31 cellular contexts compared by ENCODE assay signal in genomic region chr1:99361406-99361805, GRCh38.
"Had no signal": no experiment of that assay in that cellular context is flagged by ENCODE, and none has a peak within 500 bp of the region (broad histone marks: within the 10 kb centered on the region; RNA-seq: fewer than 3 reads in every experiment).

No MANE protein-coding gene starts in this region.

- H3K27ac ChIP-seq: adrenal gland, body of pancreas, brain microvascular endothelial cell, breast epithelium, VCaP had no signal

- ATAC-seq: activated CD8-positive, alpha-beta T cell treated with anti-CD3 and anti-CD28 coated beads for 36 hours; activated naive CD4-positive, alpha-beta T cell treated with anti-CD3 and anti-CD28 coated beads, Interleukin-2, amount 50 U/mL, for 72 hours; activated T-cell treated with anti-CD3 and anti-CD28 coated beads, Interleukin-2, amount 50 U/mL, for 4 hours; activated T-cell treated with anti-CD3 and anti-CD28 coated beads, Interleukin-2, amount 50 U/mL, for 72 hours; activated T-helper 17 cell treated with anti-CD3 and anti-CD28 coated beads, Interleukin-2, amount 50 U/mL, for 72 hours; body of pancreas had no signal

- DNase-seq: activated B cell treated with CpG ODN at 0.5 μM for 24 hours; activated CD4-positive, alpha-beta memory T cell treated with anti-CD3 and anti-CD28 coated beads for 36 hours; activated CD4-positive, alpha-beta T cell treated with anti-CD3 and anti-CD28 coated beads for 4 hours; activated CD4-positive, alpha-beta T cell treated with anti-CD3 and anti-CD28 coated beads, Interleukin-2, amount 10 ng/mL, durations not matched to agents 24 days and 14 days; activated CD4-positive, alpha-beta T cell treated with anti-CD3 and anti-CD28 coated beads, Interleukin-2, amount 50 U/mL, for 1 hour; activated CD4-positive, alpha-beta T cell treated with anti-CD3 and anti-CD28 coated beads, Interleukin-2, amount 50 U/mL, for 4 hours; activated CD4-positive, CD25-positive, alpha-beta regulatory T cell treated with anti-CD3 and anti-CD28 coated beads, Interleukin-2, amount 50 U/mL, for 72 hours; activated CD8-positive, alpha-beta memory T cell treated with anti-CD3 and anti-CD28 coated beads, Interleukin-2, amount 50 U/mL, for 4 hours; activated CD8-positive, alpha-beta T cell treated with anti-CD3 and anti-CD28 coated beads for 36 hours; activated effector memory CD4-positive, alpha-beta T cell treated with anti-CD3 and anti-CD28 coated beads, Interleukin-2, amount 50 U/mL, for 16 hours; activated gamma-delta T cell treated with Interleukin-2 at 50 U/mL for 16 hours; activated naive CD4-positive, alpha-beta T cell; activated naive CD4-positive, alpha-beta T cell treated with anti-CD3 and anti-CD28 coated beads for 36 hours; activated naive CD4-positive, alpha-beta T cell treated with anti-CD3 and anti-CD28 coated beads, Interleukin-2, amount 50 U/mL, for 16 hours; activated naive CD8-positive, alpha-beta T cell treated with anti-CD3 and anti-CD28 coated beads for 36 hours; activated T-cell treated with anti-CD3 and anti-CD28 coated beads for 4 hours; activated T-cell treated with anti-CD3 and anti-CD28 coated beads, Interleukin-2, amount 50 U/mL, for 1 hour; activated T-cell treated with anti-CD3 and anti-CD28 coated beads, Interleukin-2, amount 50 U/mL, for 4 hours; activated T-cell treated with anti-CD3 and anti-CD28 coated beads, Interleukin-2, amount 50 U/mL, for 72 hours; adrenal gland; amniotic stem cell; aorta; body of pancreas; brain microvascular endothelial cell; central memory CD4-positive, alpha-beta T cell; T-helper 2 cell; T-helper 9 cell had no signal
